ENCODE assay signal across 17 cellular contexts in genomic region chr2:217103752-217104540, GRCh38.
DNase-seq lines count a peak whose midpoint lies in the region; ATAC-seq and TF ChIP-seq lines count a peak whose summit lies in the region.
"Had no signal": no experiment of that assay in that cellular context is flagged by ENCODE, and none has a peak within 500 bp of the region (broad histone marks: within the 10 kb centered on the region; RNA-seq: fewer than 3 reads in every experiment).

No MANE protein-coding gene starts in this region.

- H3K9me3 Mint-ChIP-seq in chondrocyte (ENCODE audit: low read depth): peaks cover 12% of the 10 kb centered on the region

- H2AK5ac ChIP-seq in IMR-90 (ENCODE audit: low read depth, low read length): peak overlapping the region; percentile 94

- peak overlapping the region; percentile 100 for H4K5ac ChIP-seq in IMR-90 (ENCODE audit: low read depth, low read length)

- H3K4me1 ChIP-seq in IMR-90 (ENCODE audit: control insufficient read depth, insufficient read depth, low read length) (peaks cover 25% of the 10 kb centered on the region), mesodermal cell (ENCODE audit: control insufficient read depth, insufficient read depth, low read length, poor library complexity, severe bottlenecking) (peaks cover 39% of the 10 kb centered on the region)

- H3K79me1 ChIP-seq in IMR-90 (ENCODE audit: low read depth in 1 of 2, low read length in 2 of 2): peaks cover 0 to 4% of the 10 kb centered on the region in 2 experiments; a peak in 1 of 4 replicates

- peaks cover 2% of the 10 kb centered on the region for H3K36me3 Mint-ChIP-seq in chondrocyte (ENCODE audit: low read depth)
- H3K36me3 Mint-ChIP-seq: CD4-positive, CD25-positive, alpha-beta regulatory T cell; memory B cell had no signal

- intact Hi-C loops in IMR-90 (cut with micrococcal nuclease): loop anchor here (2.0 kb wide), 1 partner anchor 37 kb away; no protein-coding TSS in a partner anchor

- H3K27ac Mint-ChIP-seq in chondrocyte (ENCODE audit: unreplicated experiment): peak overlapping the region; percentile 99
- H3K27ac Mint-ChIP-seq: activated CD8-positive, alpha-beta T cell treated with anti-CD3 and anti-CD28 coated beads, Interleukin-2, amount 10 ng/mL, durations not matched to agents 7 days and 5 days; CD4-positive, CD25-positive, alpha-beta regulatory T cell; memory B cell had no signal

- H3K4ac ChIP-seq in IMR-90 (ENCODE audit: low read depth, low read length): peak overlapping the region; percentile 100

- H3K4me1 Mint-ChIP-seq in chondrocyte (ENCODE audit: low read depth): peaks cover 73% of the 10 kb centered on the region
- H3K4me1 Mint-ChIP-seq: CD4-positive, CD25-positive, alpha-beta regulatory T cell; memory B cell had no signal

- H3K9me1 ChIP-seq in IMR-90 (ENCODE audit: insufficient read depth, low read length): peaks cover 13% of the 10 kb centered on the region

- no peak for TF ChIP-seq POLR2A in IMR-90 (IDR thresholded peaks at IDR 0.05; ENCODE audit: low read depth, low read length)

- H3K36me3 ChIP-seq in IMR-90 (ENCODE audit: control insufficient read depth, insufficient read depth, low read length): no peaks in the 10 kb centered on the region
- no peaks in the 10 kb centered on the region for H3K36me3 ChIP-seq in mesodermal cell (ENCODE audit: control insufficient read depth, insufficient read depth, low read length)

- no CpG with 5 or more reads among the region's 4 CpGs for WGBS in IMR-90 (ENCODE audit: extremely low coverage in 2 of 2, insufficient read length in 1 of 2), 2 experiments
- WGBS in mesodermal cell (ENCODE audit: insufficient coverage in 2 of 2), 2 experiments: no CpG with 5 or more reads among the region's 4 CpGs

- H4K8ac ChIP-seq in IMR-90 (ENCODE audit: low read depth in 2 of 2, low read length in 2 of 2): peak overlapping the region; percentile 81 to 99

- H3K14ac ChIP-seq in IMR-90 (replicated peaks; ENCODE audit: low read depth, low read length): peak overlapping the region; percentile 73

- no peak overlapping the region for H2AK9ac ChIP-seq in IMR-90 (replicated peaks; ENCODE audit: low read depth, low read length, poor library complexity)

- H3K4me3 Mint-ChIP-seq in chondrocyte (ENCODE audit: unreplicated experiment): no peak overlapping the region
- H3K4me3 Mint-ChIP-seq: activated CD8-positive, alpha-beta T cell treated with anti-CD3 and anti-CD28 coated beads, Interleukin-2, amount 10 ng/mL, durations not matched to agents 7 days and 5 days; CD4-positive, CD25-positive, alpha-beta regulatory T cell; memory B cell had no signal

- TF ChIP-seq RAD21 in IMR-90 (IDR thresholded peaks at IDR 0.05; ENCODE audit: low read length): no peak

- no peaks in the 10 kb centered on the region for H3K27me3 ChIP-seq in IMR-90 (ENCODE audit: control insufficient read depth, insufficient read depth, low read length)

- peak overlapping the region; percentile 100 for H2BK120ac ChIP-seq in IMR-90 (ENCODE audit: low read depth, low read length)

- H4K20me1 ChIP-seq in IMR-90 (ENCODE audit: insufficient read depth, low read length): no peaks in the 10 kb centered on the region

- H3K4me2 ChIP-seq in IMR-90 (ENCODE audit: low read depth, low read length): peak overlapping the region; percentile 28; the same call in 1 of the 2 replicates

- DNase-seq in AG08395 (ENCODE audit: low spot score) (peak; percentile 46), IMR-90 (peak; percentile 74), chondrocyte (ENCODE audit: low spot score) (no peak), NCI-H1436 (lab: John Stamatoyannopoulos, UW) (no peak), NCI-H1417 (lab: John Stamatoyannopoulos, UW) (no peak), DMS 273 (lab: John Stamatoyannopoulos, UW; ENCODE audit: unreplicated experiment) (no peak)
- no peak for DNase-seq in activated CD8-positive, alpha-beta memory T cell treated with anti-CD3 and anti-CD28 coated beads for 24 hours
- DNase-seq: activated CD8-positive, alpha-beta T cell treated with anti-CD3 and anti-CD28 coated beads, Interleukin-2, amount 10 ng/mL, durations not matched to agents 7 days and 5 days; activated naive CD4-positive, alpha-beta T cell treated with anti-CD3 and anti-CD28 coated beads, Interleukin-2, amount 50 U/mL, for 16 hours; CD4-positive, CD25-positive, alpha-beta regulatory T cell; MM.1S; posterior cingulate gyrus; stimulated activated naive CD4-positive, alpha-beta T cell treated with Interleukin-2 at 50 U/mL for 16 hours; T1000 had no signal

- BruUV-seq in IMR-90 (replicated peaks; lab: Mats Ljungman, UMichigan): no TSS peak

- TF ChIP-seq CTCF in IMR-90 (conservative IDR thresholded peaks at IDR 0.05; ENCODE audit: low read depth, low read length) (no peak), chondrocyte (IDR thresholded peaks at IDR 0.05) (no peak)

- peak overlapping the region; percentile 16; the same call in 1 of the 2 replicates for H3K9ac ChIP-seq in IMR-90 (ENCODE audit: low read depth, low read length)

- dilution Hi-C loops in IMR-90 (cut with HindIII; ENCODE audit: low sequenced_read_pairs, unreplicated experiment): no loop called here

- H2BK15ac ChIP-seq in IMR-90 (ENCODE audit: low read depth, low read length): peak overlapping the region; percentile 93

- peak overlapping the region; percentile 95; the same call in 1 of the 2 replicates for H3K23ac ChIP-seq in IMR-90 (ENCODE audit: low read depth, low read length)

- H3K9me3 ChIP-seq in IMR-90 (ENCODE audit: control insufficient read depth, insufficient read depth, low read length) (no peaks in the 10 kb centered on the region), mesodermal cell (ENCODE audit: control insufficient read depth, low read length) (no peaks in the 10 kb centered on the region)

- peak overlapping the region; percentile 100 for H3K18ac ChIP-seq in IMR-90 (ENCODE audit: low read depth, low read length)

- H2BK20ac ChIP-seq in IMR-90 (ENCODE audit: low read depth, low read length): peak overlapping the region; percentile 100

- H3K56ac ChIP-seq in IMR-90 (ENCODE audit: extremely low read depth, insufficient read depth, low read length): peak overlapping the region; percentile 93

- CTCF ChIA-PET in IMR-90 (lab: Yijun Ruan, JAX): interaction anchor here (0.8 to 2.3 kb wide), 2 partner anchors 329 to 406 kb away, joined by 3 to 6 read pairs; no protein-coding TSS in a partner anchor

- H2AFZ ChIP-seq in IMR-90 (replicated peaks; ENCODE audit: low read length, poor library complexity): no peak overlapping the region

- peak overlapping the region; percentile 96 for H4K91ac ChIP-seq in IMR-90 (ENCODE audit: insufficient read depth, low read depth, low read length)

- POLR2A ChIA-PET in IMR-90 (lab: Charles Lee; ENCODE audit: unreplicated experiment): interaction anchor here (0.6 to 1.2 kb wide), 3 partner anchors 14 to 408 kb away, joined by 3 to 7 read pairs (median 4); partner anchors contain the start of gene IGFBP5

- H3K4me3 ChIP-seq in IMR-90 (ENCODE audit: insufficient read depth, low read depth, low read length) (no peak overlapping the region), mesodermal cell (ENCODE audit: extremely low read depth, insufficient read depth, low read length, poor library complexity, severe bottlenecking) (no peak overlapping the region)

- H3K27ac ChIP-seq in IMR-90 (ENCODE audit: insufficient read depth, low read length) (peak overlapping the region; percentile 99), mesodermal cell (ENCODE audit: low read depth, low read length, severe bottlenecking) (peak overlapping the region; percentile 52)

- in situ Hi-C loops in IMR-90 (cut with MboI; ENCODE audit: low sequenced_read_pairs): no loop called here

- H3K27me3 Mint-ChIP-seq in chondrocyte (ENCODE audit: low read depth): no peaks in the 10 kb centered on the region
- H3K27me3 Mint-ChIP-seq: CD4-positive, CD25-positive, alpha-beta regulatory T cell had no signal

- ATAC-seq in IMR-90 (ENCODE audit: low read depth): 0 out of 2 replicates have a peak, but pooled peaks have one; percentile 15
- ATAC-seq: activated CD8-positive, alpha-beta T cell treated with anti-CD3 and anti-CD28 coated beads, Interleukin-2, amount 10 ng/mL, durations not matched to agents 7 days and 5 days; Panc1 had no signal

- H2BK5ac ChIP-seq in IMR-90 (ENCODE audit: low read depth, low read length, poor library complexity, severe bottlenecking): peak overlapping the region; percentile 100

TF ChIP-seq in IMR-90, 13 proteins besides CTCF, POLR2A, EP300 and RAD21:
- TF ChIP-seq CEBPB (IDR thresholded peaks at IDR 0.05; ENCODE audit: low read depth, low read length): peak; percentile 56; the same call in 1 of the 2 replicates
- no peak for TF ChIP-seq NFE2L2 (IDR thresholded peaks at IDR 0.05; ENCODE audit: low read depth, low read length)
- TF ChIP-seq CHD1 (IDR thresholded peaks at IDR 0.05; ENCODE audit: low read depth, low read length): no peak
- TF ChIP-seq, protein P1, sequence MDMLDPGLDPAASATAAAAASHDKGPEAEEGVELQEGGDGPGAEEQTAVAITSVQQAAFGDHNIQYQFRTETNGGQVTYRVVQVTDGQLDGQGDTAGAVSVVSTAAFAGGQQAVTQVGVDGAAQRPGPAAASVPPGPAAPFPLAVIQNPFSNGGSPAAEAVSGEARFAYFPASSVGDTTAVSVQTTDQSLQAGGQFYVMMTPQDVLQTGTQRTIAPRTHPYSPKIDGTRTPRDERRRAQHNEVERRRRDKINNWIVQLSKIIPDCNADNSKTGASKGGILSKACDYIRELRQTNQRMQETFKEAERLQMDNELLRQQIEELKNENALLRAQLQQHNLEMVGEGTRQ (IDR thresholded peaks at IDR 0.05; ENCODE audit: low read depth, low read length): no peak
TF ChIP-seq in IMR-90: peak in this region for 1.

Comparison
In these comparisons a context has a peak if more than half of its experiments do, and no peak if none do; other contexts are left out.
1. DNase-seq: peak in AG08395 (single experiment) and IMR-90 (single experiment); none in chondrocyte (single experiment), activated CD8-positive, alpha-beta memory T cell treated with anti-CD3 and anti-CD28 coated beads for 24 hours (single experiment), NCI-H1436 (single experiment), NCI-H1417 (0 of 3) and DMS 273 (single experiment).